10 cellular contexts compared by ENCODE assay signal in genomic region chr6:16683524-16684194, GRCh38.
DNase-seq lines count a peak whose midpoint lies in the region; ATAC-seq and TF ChIP-seq lines count a peak whose summit lies in the region.
"Had no signal": no experiment of that assay in that cellular context is flagged by ENCODE, and none has a peak within 500 bp of the region (broad histone marks: within the 10 kb centered on the region; RNA-seq: fewer than 3 reads in every experiment).

No MANE protein-coding gene starts in this region.

- DNase-seq in CD8-positive, alpha-beta T cell: no peak
- DNase-seq in NCI-H460 (ENCODE audit: extremely low read depth, low read depth) (peak; percentile 92), coronary artery (ENCODE audit: low spot score) (peak; percentile 80), natural killer cell (no peak), HEK293T (ENCODE audit: extremely low spot score) (no peak), GM19238 (ENCODE audit: insufficient read length, low spot score) (no peak)
- DNase-seq in effector CD4-positive, alpha-beta T cell: no peak
- DNase-seq: activated T-cell treated with anti-CD3 and anti-CD28 coated beads, Interleukin-2, amount 50 U/mL, for 4 hours; stimulated activated CD4-positive, alpha-beta T cell treated with anti-CD3 and anti-CD28 coated beads, Interleukin-2, amount 100 ng/mL, for 48 hours had no signal

- H3K36me3 ChIP-seq in CD8-positive, alpha-beta T cell (ENCODE audit: insufficient read depth, low read length): no peaks in the 10 kb centered on the region

- no peak overlapping the region for H3K27ac Mint-ChIP-seq in CD8-positive, alpha-beta T cell
- peak overlapping the region in 1 of 2 donors; percentile 75 for H3K27ac Mint-ChIP-seq in natural killer cell

- no peaks in the 10 kb centered on the region for H3K9me3 Mint-ChIP-seq in CD8-positive, alpha-beta T cell
- no peaks in the 10 kb centered on the region for H3K9me3 Mint-ChIP-seq in natural killer cell
- H3K9me3 Mint-ChIP-seq: activated T-cell treated with anti-CD3 and anti-CD28 coated beads, Interleukin-2, amount 50 U/mL, for 4 hours had no signal

- ATAC-seq in CD8-positive, alpha-beta T cell: peak; percentile 43
- ATAC-seq in natural killer cell (peak in 2 of 3 donors; percentile 28 to 42), GM21529 (IDR thresholded peaks at IDR 0.05; ENCODE audit: unreplicated experiment) (no peak)

- POLR2A ChIA-PET in CD8-positive, alpha-beta T cell (lab: Charles Lee): interaction anchor here (0.5 kb wide), 1 partner anchor 20 kb away, joined by 3 read pairs; no protein-coding TSS in a partner anchor
- POLR2A ChIA-PET in HEK293T (lab: Yijun Ruan, JAX): interaction anchor here (1.2 kb wide), 1 partner anchor 78 kb away, joined by 3 read pairs; the partner anchor contains the start of gene ATXN1

- no peaks in the 10 kb centered on the region for H3K9me3 ChIP-seq in CD8-positive, alpha-beta T cell (ENCODE audit: low read length)

- peaks cover 21% of the 10 kb centered on the region for H3K36me3 Mint-ChIP-seq in CD8-positive, alpha-beta T cell
- H3K36me3 Mint-ChIP-seq in natural killer cell: no peaks in the 10 kb centered on the region

- no peaks in the 10 kb centered on the region for H3K4me1 ChIP-seq in CD8-positive, alpha-beta T cell (ENCODE audit: insufficient read depth, low read length)

- peaks cover 42% of the 10 kb centered on the region for H3K4me1 Mint-ChIP-seq in CD8-positive, alpha-beta T cell (ENCODE audit: low read depth)
- peaks cover 38 to 48% of the 10 kb centered on the region in 2 donors for H3K4me1 Mint-ChIP-seq in natural killer cell

- H3K27ac ChIP-seq in CD8-positive, alpha-beta T cell (ENCODE audit: low read depth, low read length): no peak overlapping the region
- peak overlapping the region in 1 of 2 donors; percentile 50 for H3K27ac ChIP-seq in coronary artery

- no peak overlapping the region for H3K4me3 Mint-ChIP-seq in CD8-positive, alpha-beta T cell
- H3K4me3 Mint-ChIP-seq in natural killer cell: no peak overlapping the region
- H3K4me3 Mint-ChIP-seq: activated T-cell treated with anti-CD3 and anti-CD28 coated beads, Interleukin-2, amount 50 U/mL, for 4 hours had no signal

- H3K27me3 Mint-ChIP-seq in CD8-positive, alpha-beta T cell (ENCODE audit: low read depth): no peaks in the 10 kb centered on the region
- H3K27me3 Mint-ChIP-seq in natural killer cell (ENCODE audit: low read depth in 2 of 2): no peaks in the 10 kb centered on the region

- TF ChIP-seq CTCF in CD8-positive, alpha-beta T cell (IDR thresholded peaks at IDR 0.05): no peak
- no peak for TF ChIP-seq CTCF in coronary artery (IDR thresholded peaks at IDR 0.05)
- no peak for TF ChIP-seq CTCF in natural killer cell (IDR thresholded peaks at IDR 0.05)

- intact Hi-C loops in CD8-positive, alpha-beta T cell (cut with DNase I, micrococcal nuclease): no loop called here
- intact Hi-C loops in natural killer cell (cut with micrococcal nuclease): loop anchor here (2.0 kb wide), 1 partner anchor 15 kb away; no protein-coding TSS in a partner anchor

- H3K27me3 ChIP-seq in CD8-positive, alpha-beta T cell (ENCODE audit: insufficient read depth, low read length): no peaks in the 10 kb centered on the region

- CTCF ChIA-PET in CD8-positive, alpha-beta T cell (lab: Charles Lee): no interaction called here
- CTCF ChIA-PET in HEK293T (lab: Yijun Ruan, JAX): no interaction called here

- no peak overlapping the region for H3K4me3 ChIP-seq in CD8-positive, alpha-beta T cell (ENCODE audit: low read depth, low read length)
- H3K4me3 ChIP-seq in coronary artery: peak overlapping the region; percentile 40

TF ChIP-seq in HEK293T, 16 proteins besides CTCF, POLR2A, EP300 and RAD21:
- TF ChIP-seq CTBP1 (IDR thresholded peaks at IDR 0.05; ENCODE audit: borderline replicate concordance) (no peak), L3MBTL2 (conservative IDR thresholded peaks at IDR 0.05) (no peak), SP1 (IDR thresholded peaks at IDR 0.05) (no peak), FOXK2 (IDR thresholded peaks at IDR 0.05) (no peak)

Comparison
In these comparisons a context has a peak if more than half of its experiments do, and no peak if none do; other contexts are left out.
1. DNase-seq: peak in NCI-H460 (single experiment) and coronary artery (single experiment); none in CD8-positive, alpha-beta T cell (0 of 7), natural killer cell (single experiment), HEK293T (single experiment), effector CD4-positive, alpha-beta T cell (single experiment) and GM19238 (single experiment).